1 cellular context compared by ENCODE assay signal in the genomic region with DNA sequence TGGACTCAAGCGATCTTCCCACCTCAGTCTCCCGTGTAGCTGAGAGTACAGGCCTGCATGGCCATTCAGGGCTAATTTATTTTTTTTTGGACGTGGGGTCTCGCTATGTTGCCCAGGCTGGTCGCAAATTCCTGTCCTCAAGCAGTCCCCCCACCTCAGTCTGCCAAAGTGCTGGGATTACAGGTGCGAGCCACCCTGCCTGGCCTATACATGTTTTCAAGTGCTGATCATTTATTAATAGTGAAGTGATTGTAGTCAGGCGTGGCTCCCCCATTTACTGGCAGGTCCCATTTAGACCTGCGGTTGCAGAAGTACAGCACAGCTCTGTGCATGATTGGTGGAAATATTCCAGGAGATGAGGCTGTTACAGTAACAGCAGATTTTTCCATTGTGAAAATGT.
TF ChIP-seq lines count a peak whose summit lies in the region.

No MANE protein-coding gene starts in this region.

TF ChIP-seq in K562, 482 proteins besides CTCF, POLR2A, EP300 and RAD21 (continued from another document):
- TF ChIP-seq, protein P1, sequence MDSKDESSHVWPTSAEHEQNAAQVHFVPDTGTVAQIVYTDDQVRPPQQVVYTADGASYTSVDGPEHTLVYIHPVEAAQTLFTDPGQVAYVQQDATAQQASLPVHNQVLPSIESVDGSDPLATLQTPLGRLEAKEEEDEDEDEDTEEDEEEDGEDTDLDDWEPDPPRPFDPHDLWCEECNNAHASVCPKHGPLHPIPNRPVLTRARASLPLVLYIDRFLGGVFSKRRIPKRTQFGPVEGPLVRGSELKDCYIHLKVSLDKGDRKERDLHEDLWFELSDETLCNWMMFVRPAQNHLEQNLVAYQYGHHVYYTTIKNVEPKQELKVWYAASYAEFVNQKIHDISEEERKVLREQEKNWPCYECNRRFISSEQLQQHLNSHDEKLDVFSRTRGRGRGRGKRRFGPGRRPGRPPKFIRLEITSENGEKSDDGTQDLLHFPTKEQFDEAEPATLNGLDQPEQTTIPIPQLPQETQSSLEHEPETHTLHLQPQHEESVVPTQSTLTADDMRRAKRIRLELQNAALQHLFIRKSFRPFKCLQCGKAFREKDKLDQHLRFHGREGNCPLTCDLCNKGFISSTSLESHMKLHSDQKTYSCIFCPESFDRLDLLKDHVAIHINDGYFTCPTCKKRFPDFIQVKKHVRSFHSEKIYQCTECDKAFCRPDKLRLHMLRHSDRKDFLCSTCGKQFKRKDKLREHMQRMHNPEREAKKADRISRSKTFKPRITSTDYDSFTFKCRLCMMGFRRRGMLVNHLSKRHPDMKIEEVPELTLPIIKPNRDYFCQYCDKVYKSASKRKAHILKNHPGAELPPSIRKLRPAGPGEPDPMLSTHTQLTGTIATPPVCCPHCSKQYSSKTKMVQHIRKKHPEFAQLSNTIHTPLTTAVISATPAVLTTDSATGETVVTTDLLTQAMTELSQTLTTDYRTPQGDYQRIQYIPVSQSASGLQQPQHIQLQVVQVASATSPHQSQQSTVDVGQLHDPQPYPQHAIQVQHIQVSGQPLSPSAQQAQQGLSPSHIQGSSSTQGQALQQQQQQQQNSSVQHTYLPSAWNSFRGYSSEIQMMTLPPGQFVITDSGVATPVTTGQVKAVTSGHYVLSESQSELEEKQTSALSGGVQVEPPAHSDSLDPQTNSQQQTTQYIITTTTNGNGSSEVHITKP (IDR thresholded peaks at IDR 0.05; ENCODE audit: partially characterized antibody) = peak; percentile 55
- no peak for TF ChIP-seq RAD51 (IDR thresholded peaks at IDR 0.05; ENCODE audit: borderline replicate concordance, low read depth)
